1 cellular context compared by ENCODE assay signal in the genomic region with DNA sequence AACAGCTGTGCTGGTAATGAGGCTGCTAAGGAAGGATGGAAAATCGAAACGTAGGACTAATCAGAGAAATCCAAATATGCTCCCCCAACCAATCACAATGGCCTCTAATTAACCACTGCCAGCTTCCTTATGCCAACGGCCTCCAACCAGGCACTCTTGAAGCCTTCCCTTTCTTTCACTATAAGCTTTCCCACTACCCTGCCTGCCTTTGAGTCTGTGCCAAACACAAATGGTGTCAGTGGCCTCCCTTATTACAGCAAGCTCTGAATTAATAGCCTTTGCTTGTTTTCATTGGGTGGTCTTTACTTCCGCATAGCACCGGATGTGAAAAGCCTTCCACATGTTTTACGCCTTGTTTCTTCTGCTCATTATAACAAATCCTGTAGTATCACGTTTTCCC.
TF ChIP-seq lines count a peak whose summit lies in the region.

No MANE protein-coding gene starts in this region.

TF ChIP-seq in K562, 482 proteins besides CTCF, POLR2A, EP300 and RAD21 (continued from another document):
- TF ChIP-seq, protein P1, sequence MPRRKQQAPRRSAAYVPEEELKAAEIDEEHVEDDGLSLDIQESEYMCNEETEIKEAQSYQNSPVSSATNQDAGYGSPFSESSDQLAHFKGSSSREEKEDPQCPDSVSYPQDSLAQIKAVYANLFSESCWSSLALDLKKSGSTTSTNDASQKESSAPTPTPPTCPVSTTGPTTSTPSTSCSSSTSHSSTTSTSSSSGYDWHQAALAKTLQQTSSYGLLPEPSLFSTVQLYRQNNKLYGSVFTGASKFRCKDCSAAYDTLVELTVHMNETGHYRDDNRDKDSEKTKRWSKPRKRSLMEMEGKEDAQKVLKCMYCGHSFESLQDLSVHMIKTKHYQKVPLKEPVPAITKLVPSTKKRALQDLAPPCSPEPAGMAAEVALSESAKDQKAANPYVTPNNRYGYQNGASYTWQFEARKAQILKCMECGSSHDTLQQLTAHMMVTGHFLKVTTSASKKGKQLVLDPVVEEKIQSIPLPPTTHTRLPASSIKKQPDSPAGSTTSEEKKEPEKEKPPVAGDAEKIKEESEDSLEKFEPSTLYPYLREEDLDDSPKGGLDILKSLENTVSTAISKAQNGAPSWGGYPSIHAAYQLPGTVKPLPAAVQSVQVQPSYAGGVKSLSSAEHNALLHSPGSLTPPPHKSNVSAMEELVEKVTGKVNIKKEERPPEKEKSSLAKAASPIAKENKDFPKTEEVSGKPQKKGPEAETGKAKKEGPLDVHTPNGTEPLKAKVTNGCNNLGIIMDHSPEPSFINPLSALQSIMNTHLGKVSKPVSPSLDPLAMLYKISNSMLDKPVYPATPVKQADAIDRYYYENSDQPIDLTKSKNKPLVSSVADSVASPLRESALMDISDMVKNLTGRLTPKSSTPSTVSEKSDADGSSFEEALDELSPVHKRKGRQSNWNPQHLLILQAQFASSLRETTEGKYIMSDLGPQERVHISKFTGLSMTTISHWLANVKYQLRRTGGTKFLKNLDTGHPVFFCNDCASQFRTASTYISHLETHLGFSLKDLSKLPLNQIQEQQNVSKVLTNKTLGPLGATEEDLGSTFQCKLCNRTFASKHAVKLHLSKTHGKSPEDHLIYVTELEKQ (CRISPR knock-in tag; IDR thresholded peaks at IDR 0.05), result no peak
- 0 out of 2 replicates have a peak, but pooled peaks have one; percentile 3 for TF ChIP-seq FOSL1 (tag; conservative IDR thresholded peaks at IDR 0.05)
- TF ChIP-seq, protein P2, sequence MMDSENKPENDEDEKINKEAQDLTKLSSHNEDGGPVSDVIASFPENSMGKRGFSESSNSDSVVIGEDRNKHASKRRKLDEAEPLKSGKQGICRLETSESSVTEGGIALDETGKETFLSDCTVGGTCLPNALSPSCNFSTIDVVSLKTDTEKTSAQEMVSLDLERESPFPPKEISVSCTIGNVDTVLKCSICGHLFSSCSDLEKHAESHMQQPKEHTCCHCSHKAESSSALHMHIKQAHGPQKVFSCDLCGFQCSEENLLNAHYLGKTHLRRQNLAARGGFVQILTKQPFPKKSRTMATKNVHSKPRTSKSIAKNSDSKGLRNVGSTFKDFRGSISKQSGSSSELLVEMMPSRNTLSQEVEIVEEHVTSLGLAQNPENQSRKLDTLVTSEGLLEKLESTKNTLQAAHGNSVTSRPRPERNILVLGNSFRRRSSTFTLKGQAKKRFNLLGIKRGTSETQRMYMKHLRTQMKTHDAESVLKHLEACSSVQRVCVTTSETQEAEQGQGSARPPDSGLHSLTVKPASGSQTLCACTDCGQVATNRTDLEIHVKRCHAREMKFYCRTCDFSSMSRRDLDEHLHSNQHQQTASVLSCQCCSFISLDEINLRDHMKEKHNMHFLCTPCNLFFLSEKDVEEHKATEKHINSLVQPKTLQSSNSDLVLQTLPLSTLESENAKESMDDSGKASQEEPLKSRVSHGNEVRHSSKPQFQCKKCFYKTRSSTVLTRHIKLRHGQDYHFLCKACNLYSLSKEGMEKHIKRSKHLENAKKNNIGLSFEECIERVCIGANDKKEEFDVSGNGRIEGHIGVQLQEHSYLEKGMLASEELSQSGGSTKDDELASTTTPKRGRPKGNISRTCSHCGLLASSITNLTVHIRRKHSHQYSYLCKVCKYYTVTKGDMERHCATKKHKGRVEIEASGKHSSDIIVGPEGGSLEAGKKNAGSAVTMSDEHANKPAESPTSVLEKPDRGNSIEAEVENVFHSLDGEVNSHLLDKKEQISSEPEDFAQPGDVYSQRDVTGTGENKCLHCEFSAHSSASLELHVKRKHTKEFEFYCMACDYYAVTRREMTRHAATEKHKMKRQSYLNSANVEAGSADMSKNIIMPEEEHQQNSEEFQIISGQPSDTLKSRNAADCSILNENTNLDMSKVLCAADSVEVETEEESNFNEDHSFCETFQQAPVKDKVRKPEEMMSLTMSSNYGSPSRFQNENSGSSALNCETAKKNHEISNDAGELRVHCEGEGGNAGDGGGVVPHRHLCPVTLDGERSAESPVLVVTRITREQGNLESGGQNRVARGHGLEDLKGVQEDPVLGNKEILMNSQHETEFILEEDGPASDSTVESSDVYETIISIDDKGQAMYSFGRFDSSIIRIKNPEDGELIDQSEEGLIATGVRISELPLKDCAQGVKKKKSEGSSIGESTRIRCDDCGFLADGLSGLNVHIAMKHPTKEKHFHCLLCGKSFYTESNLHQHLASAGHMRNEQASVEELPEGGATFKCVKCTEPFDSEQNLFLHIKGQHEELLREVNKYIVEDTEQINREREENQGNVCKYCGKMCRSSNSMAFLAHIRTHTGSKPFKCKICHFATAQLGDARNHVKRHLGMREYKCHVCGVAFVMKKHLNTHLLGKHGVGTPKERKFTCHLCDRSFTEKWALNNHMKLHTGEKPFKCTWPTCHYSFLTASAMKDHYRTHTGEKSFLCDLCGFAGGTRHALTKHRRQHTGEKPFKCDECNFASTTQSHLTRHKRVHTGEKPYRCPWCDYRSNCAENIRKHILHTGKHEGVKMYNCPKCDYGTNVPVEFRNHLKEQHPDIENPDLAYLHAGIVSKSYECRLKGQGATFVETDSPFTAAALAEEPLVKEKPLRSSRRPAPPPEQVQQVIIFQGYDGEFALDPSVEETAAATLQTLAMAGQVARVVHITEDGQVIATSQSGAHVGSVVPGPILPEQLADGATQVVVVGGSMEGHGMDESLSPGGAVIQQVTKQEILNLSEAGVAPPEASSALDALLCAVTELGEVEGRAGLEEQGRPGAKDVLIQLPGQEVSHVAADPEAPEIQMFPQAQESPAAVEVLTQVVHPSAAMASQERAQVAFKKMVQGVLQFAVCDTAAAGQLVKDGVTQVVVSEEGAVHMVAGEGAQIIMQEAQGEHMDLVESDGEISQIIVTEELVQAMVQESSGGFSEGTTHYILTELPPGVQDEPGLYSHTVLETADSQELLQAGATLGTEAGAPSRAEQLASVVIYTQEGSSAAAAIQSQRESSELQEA (IDR thresholded peaks at IDR 0.05; ENCODE audit: low read depth), result no peak
- no peak for TF ChIP-seq SIN3A (IDR thresholded peaks at IDR 0.05; ENCODE audit: borderline replicate concordance in 2 of 2, control insufficient read depth in 1 of 2, low read depth in 2 of 2, low read length in 2 of 2)
TF ChIP-seq in K562: peak in this region for 1.
